ENCODE assay signal across 12 cellular contexts in the genomic region with DNA sequence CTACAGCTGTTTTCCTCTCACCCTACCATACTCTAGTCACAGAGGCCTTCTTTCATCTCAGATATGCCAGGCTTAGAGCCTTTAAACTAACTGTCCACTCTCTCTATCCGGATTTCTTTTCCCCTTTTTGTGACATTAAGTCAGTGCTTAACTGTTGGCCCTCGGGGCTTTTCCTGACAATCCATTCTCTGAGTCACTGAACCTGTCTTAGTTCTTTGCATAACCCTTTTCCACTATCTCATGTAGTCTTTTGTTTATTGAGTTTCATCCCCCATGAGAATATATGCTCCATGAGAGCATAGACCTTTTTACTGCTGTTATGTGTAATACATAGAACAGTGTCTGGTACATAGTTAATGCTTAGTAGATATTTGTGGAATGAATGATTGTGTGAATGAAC.
DNase-seq lines count a peak whose midpoint lies in the region; ATAC-seq and TF ChIP-seq lines count a peak whose summit lies in the region.
"Had no signal": no experiment of that assay in that cellular context is flagged by ENCODE, and none has a peak within 500 bp of the region (broad histone marks: within the 10 kb centered on the region; RNA-seq: fewer than 3 reads in every experiment).

No MANE protein-coding gene starts in this region.

- H3K27ac ChIP-seq in prostate gland = no peak overlapping the region
- H3K27ac ChIP-seq: Peyer's patch had no signal

- H3K27ac Mint-ChIP-seq in natural killer cell treated with Interleukin-12 subunit alpha and Interleukin-12 subunit beta and Interleukin-15 and Interleukin-18, amount 100 ng/mL, for 72 hours = no peak overlapping the region
- H3K27ac Mint-ChIP-seq: CD4-positive, CD25-positive, alpha-beta regulatory T cell had no signal

- ATAC-seq in natural killer cell treated with Interleukin-12 subunit alpha and Interleukin-12 subunit beta and Interleukin-15 and Interleukin-18, amount 100 ng/mL, for 72 hours = no peak

- no peaks in the 10 kb centered on the region for H3K36me3 Mint-ChIP-seq in natural killer cell treated with Interleukin-12 subunit alpha and Interleukin-12 subunit beta and Interleukin-15 and Interleukin-18, amount 100 ng/mL, for 72 hours
- H3K36me3 Mint-ChIP-seq: CD4-positive, CD25-positive, alpha-beta regulatory T cell had no signal

- no peaks in the 10 kb centered on the region for H3K27me3 Mint-ChIP-seq in natural killer cell treated with Interleukin-12 subunit alpha and Interleukin-12 subunit beta and Interleukin-15 and Interleukin-18, amount 100 ng/mL, for 72 hours
- H3K27me3 Mint-ChIP-seq: CD4-positive, CD25-positive, alpha-beta regulatory T cell had no signal

- H3K4me3 ChIP-seq in prostate gland = no peak overlapping the region
- H3K4me3 ChIP-seq: Peyer's patch had no signal

- no peak for TF ChIP-seq POLR2A in prostate gland (IDR thresholded peaks at IDR 0.05)

- peaks cover 2 to 18% of the 10 kb centered on the region in 2 donors for H3K4me1 Mint-ChIP-seq in natural killer cell treated with Interleukin-12 subunit alpha and Interleukin-12 subunit beta and Interleukin-15 and Interleukin-18, amount 100 ng/mL, for 72 hours (ENCODE audit: low read depth in 2 of 2)
- H3K4me1 Mint-ChIP-seq: CD4-positive, CD25-positive, alpha-beta regulatory T cell had no signal

- H3K4me1 ChIP-seq in prostate gland (replicated peaks) = no peaks in the 10 kb centered on the region
- H3K4me1 ChIP-seq: Peyer's patch had no signal

- no peaks in the 10 kb centered on the region for H3K9me3 Mint-ChIP-seq in natural killer cell treated with Interleukin-12 subunit alpha and Interleukin-12 subunit beta and Interleukin-15 and Interleukin-18, amount 100 ng/mL, for 72 hours

- peak; percentile 91 for DNase-seq in EH (ENCODE audit: low read depth)
- peak; percentile 70 for DNase-seq in NCI-H146 (lab: John Stamatoyannopoulos, UW)
- DNase-seq in astrocyte of the hippocampus (ENCODE audit: low read depth, low spot score) = peak; percentile 39
- DNase-seq in kidney glomerular epithelial cell (lab: John Stamatoyannopoulos, UW) = peak; percentile 62
- DNase-seq in OCI-M2 (lab: John Stamatoyannopoulos, UW; ENCODE audit: unreplicated experiment) = no peak
- no peak for DNase-seq in natural killer cell treated with Interleukin-12 subunit alpha and Interleukin-12 subunit beta and Interleukin-15 and Interleukin-18, amount 100 ng/mL, for 72 hours (ENCODE audit: low spot score)
- no peak for DNase-seq in cerebellar cortex (ENCODE audit: low spot score)
- DNase-seq in prostate gland (ENCODE audit: low spot score) = no peak
- DNase-seq: anterior cingulate cortex; CD4-positive, CD25-positive, alpha-beta regulatory T cell; Peyer's patch; retina had no signal

- 57% methylated on average over 2 of the region's 2 CpGs for WGBS in prostate gland

- TF ChIP-seq CTCF in prostate gland (IDR thresholded peaks at IDR 0.05) = no peak

- no peak overlapping the region for H3K4me3 Mint-ChIP-seq in natural killer cell treated with Interleukin-12 subunit alpha and Interleukin-12 subunit beta and Interleukin-15 and Interleukin-18, amount 100 ng/mL, for 72 hours
- H3K4me3 Mint-ChIP-seq: CD4-positive, CD25-positive, alpha-beta regulatory T cell had no signal

- no peaks in the 10 kb centered on the region for H3K27me3 ChIP-seq in prostate gland (replicated peaks; ENCODE audit: insufficient read depth)
- H3K27me3 ChIP-seq: Peyer's patch had no signal

- H3K36me3 ChIP-seq in prostate gland = no peaks in the 10 kb centered on the region
- H3K36me3 ChIP-seq: Peyer's patch had no signal

- no peaks in the 10 kb centered on the region for H3K9me3 ChIP-seq in prostate gland
- H3K9me3 ChIP-seq: Peyer's patch had no signal

- intact Hi-C loops in prostate gland (cut with DNase I) = no loop called here

Comparison
In these comparisons a context has a peak if more than half of its experiments do, and no peak if none do; other contexts are left out.
1. DNase-seq: peak in EH (single experiment), NCI-H146 (single experiment), astrocyte of the hippocampus (single experiment) and kidney glomerular epithelial cell (single experiment); none in OCI-M2 (single experiment), natural killer cell treated with Interleukin-12 subunit alpha and Interleukin-12 subunit beta and Interleukin-15 and Interleukin-18, amount 100 ng/mL, for 72 hours (single experiment), cerebellar cortex (single experiment) and prostate gland (single experiment).